ENCODE assay signal across 11 cellular contexts in genomic region chr9:130421802-130422276, GRCh38. TPM values are rescaled to one million over a fixed set of nuclear protein-coding genes. Genes with fewer than 3 reads are reported as not detected.
DNase-seq lines count a peak whose midpoint lies in the region; ATAC-seq and TF ChIP-seq lines count a peak whose summit lies in the region.
"Had no signal": no experiment of that assay in that cellular context is flagged by ENCODE, and none has a peak within 500 bp of the region (broad histone marks: within the 10 kb centered on the region; RNA-seq: fewer than 3 reads in every experiment).

No MANE protein-coding gene starts in this region.

- H2AFZ ChIP-seq in SK-N-SH (ENCODE audit: low read depth) (no peak overlapping the region), MM.1S (ENCODE audit: low read length) (no peak overlapping the region)

- H3K9me3 Mint-ChIP-seq in activated T-helper 17 cell treated with anti-CD3 and anti-CD28 coated beads, Interleukin-2, amount 50 U/mL, for 72 hours = no peaks in the 10 kb centered on the region
- H3K9me3 Mint-ChIP-seq: activated T-helper 1 cell treated with anti-CD3 and anti-CD28 coated beads, Interleukin-12 subunit alpha, Interleukin-12 subunit beta, Interleukin-2, Interleukin-4 antibody, amounts not matched to agents 30 ng/mL and 10 ng/mL and 1 ng/mL, durations not matched to agents 14 hours and 24 hours and 36 hours; T-cell had no signal

- DNase-seq in NCI-H1092 (lab: John Stamatoyannopoulos, UW) (peak; percentile 18), SK-N-SH (peak; percentile 95), iris pigment epithelial cell (ENCODE audit: low read depth) (peak; percentile 55), cardiac septum (ENCODE audit: low spot score) (no peak), MM.1S (no peak), UCSD-AML1 (lab: John Stamatoyannopoulos, UW; ENCODE audit: unreplicated experiment) (no peak)
- DNase-seq: Calu3, T-cell had no signal

- H3K4me3 ChIP-seq in BLaER1 treated with 17β-estradiol and CSF1 and Interleukin-3, amounts not matched to agents 10 nM and 100 nM = no peak overlapping the region
- H3K4me3 ChIP-seq in SK-N-SH (ENCODE audit: low read depth in 2 of 2, low read length in 1 of 2) = no peak overlapping the region; a peak in 1 of 4 replicates
- H3K4me3 ChIP-seq in MM.1S (ENCODE audit: low read length) = no peak overlapping the region

- no peaks in the 10 kb centered on the region for H3K36me3 ChIP-seq in BLaER1 treated with 17β-estradiol and CSF1 and Interleukin-3, amounts not matched to agents 10 nM and 100 nM
- H3K36me3 ChIP-seq in SK-N-SH (replicated peaks in 1 of 2; ENCODE audit: control insufficient read depth in 1 of 2, insufficient read depth in 2 of 2, low read length in 1 of 2) = no peaks in the 10 kb centered on the region
- H3K36me3 ChIP-seq in MM.1S (replicated peaks; ENCODE audit: insufficient read depth, low read length) = no peaks in the 10 kb centered on the region

- no peaks in the 10 kb centered on the region for H3K36me3 Mint-ChIP-seq in activated T-helper 17 cell treated with anti-CD3 and anti-CD28 coated beads, Interleukin-2, amount 50 U/mL, for 72 hours (ENCODE audit: low read depth)
- H3K36me3 Mint-ChIP-seq: T-cell had no signal

- H3K9me3 ChIP-seq in BLaER1 treated with 17β-estradiol and CSF1 and Interleukin-3, amounts not matched to agents 10 nM and 100 nM (replicated peaks in 1 of 11) = no peaks in the 10 kb centered on the region
- H3K9me3 ChIP-seq in SK-N-SH (no peaks in the 10 kb centered on the region), MM.1S (replicated peaks; ENCODE audit: insufficient read depth, low read length) (no peaks in the 10 kb centered on the region)

- no peaks in the 10 kb centered on the region for H3K4me1 Mint-ChIP-seq in activated T-helper 17 cell treated with anti-CD3 and anti-CD28 coated beads, Interleukin-2, amount 50 U/mL, for 72 hours
- H3K4me1 Mint-ChIP-seq: T-cell had no signal

- H3K9me2 ChIP-seq in SK-N-SH = no peaks in the 10 kb centered on the region
- H3K9me2 ChIP-seq in MM.1S (replicated peaks; ENCODE audit: insufficient read depth, low read length) = no peaks in the 10 kb centered on the region

- TF ChIP-seq EP300 in SK-N-SH (IDR thresholded peaks at IDR 0.05; ENCODE audit: borderline replicate concordance in 1 of 2, low read depth in 1 of 2, low read length in 1 of 2) = peak; percentile 57 to 97; a peak in 3 of 4 replicates

- TF ChIP-seq CTCF in SK-N-SH (IDR thresholded peaks at IDR 0.05) (no peak), MM.1S (IDR thresholded peaks at IDR 0.05; ENCODE audit: low read length) (no peak)

- H3K4me2 ChIP-seq in BLaER1 treated with 17β-estradiol and CSF1 and Interleukin-3, amounts not matched to agents 10 nM and 100 nM = peak overlapping the region; percentile 15 to 79 (median 72)
- peak overlapping the region; percentile 46; the same call in 1 of the 2 replicates for H3K4me2 ChIP-seq in SK-N-SH
- H3K4me2 ChIP-seq in MM.1S (ENCODE audit: low read depth, low read length) = no peak overlapping the region

- no peak overlapping the region for H3K4me3 Mint-ChIP-seq in activated T-helper 17 cell treated with anti-CD3 and anti-CD28 coated beads, Interleukin-2, amount 50 U/mL, for 72 hours
- H3K4me3 Mint-ChIP-seq: activated T-helper 1 cell treated with anti-CD3 and anti-CD28 coated beads, Interleukin-12 subunit alpha, Interleukin-12 subunit beta, Interleukin-2, Interleukin-4 antibody, amounts not matched to agents 30 ng/mL and 10 ng/mL and 1 ng/mL, durations not matched to agents 14 hours and 24 hours and 36 hours; T-cell had no signal

- H3K79me2 ChIP-seq in SK-N-SH (ENCODE audit: insufficient read depth) (no peaks in the 10 kb centered on the region), MM.1S (ENCODE audit: low read length) (no peaks in the 10 kb centered on the region)

- H4K20me1 ChIP-seq in BLaER1 treated with 17β-estradiol and CSF1 and Interleukin-3, amounts not matched to agents 10 nM and 100 nM = no peaks in the 10 kb centered on the region
- H4K20me1 ChIP-seq in SK-N-SH (ENCODE audit: insufficient read depth) (no peaks in the 10 kb centered on the region), MM.1S (ENCODE audit: insufficient read depth, low read length) (no peaks in the 10 kb centered on the region)

- no peak overlapping the region for H3K27ac Mint-ChIP-seq in activated T-helper 17 cell treated with anti-CD3 and anti-CD28 coated beads, Interleukin-2, amount 50 U/mL, for 72 hours
- H3K27ac Mint-ChIP-seq: activated T-helper 1 cell treated with anti-CD3 and anti-CD28 coated beads, Interleukin-12 subunit alpha, Interleukin-12 subunit beta, Interleukin-2, Interleukin-4 antibody, amounts not matched to agents 30 ng/mL and 10 ng/mL and 1 ng/mL, durations not matched to agents 14 hours and 24 hours and 36 hours; T-cell had no signal

- H3K27me3 Mint-ChIP-seq in activated T-helper 17 cell treated with anti-CD3 and anti-CD28 coated beads, Interleukin-2, amount 50 U/mL, for 72 hours = peaks cover 9% of the 10 kb centered on the region

- H3K27me3 ChIP-seq in BLaER1 treated with 17β-estradiol and CSF1 and Interleukin-3, amounts not matched to agents 10 nM and 100 nM = no peaks in the 10 kb centered on the region
- H3K27me3 ChIP-seq in SK-N-SH (ENCODE audit: insufficient read depth) (no peaks in the 10 kb centered on the region; the same call in 1 of the 2 replicates), MM.1S (replicated peaks; ENCODE audit: insufficient read depth, low read length) (peaks cover 95% of the 10 kb centered on the region)

- peaks cover 6% of the 10 kb centered on the region for H3F3A ChIP-seq in SK-N-SH (replicated peaks; ENCODE audit: insufficient read depth)
- H3F3A ChIP-seq in MM.1S (ENCODE audit: insufficient read depth, low read length) = no peaks in the 10 kb centered on the region

- peak overlapping the region in 8 of 11 experiments; percentile 14 to 66 (median 41); a peak in 10 of 22 replicates for H3K27ac ChIP-seq in BLaER1 treated with 17β-estradiol and CSF1 and Interleukin-3, amounts not matched to agents 10 nM and 100 nM
- H3K27ac ChIP-seq in SK-N-SH (ENCODE audit: low read depth in 2 of 2, low read length in 1 of 2) (peak overlapping the region in 1 of 2 experiments; percentile 98; a peak in 2 of 4 replicates), MM.1S (ENCODE audit: low read length) (no peak overlapping the region)

- no peak for ATAC-seq in activated T-helper 17 cell treated with anti-CD3 and anti-CD28 coated beads, Interleukin-2, amount 50 U/mL, for 72 hours (replicated peaks)
- ATAC-seq: T-cell had no signal

- CTCF ChIA-PET in SK-N-SH (lab: Yijun Ruan, JAX) = interaction anchor here (1.0 to 2.2 kb wide), 11 partner anchors 12 to 285 kb away, joined by 3 to 8 read pairs (median 3); no protein-coding TSS in a partner anchor

- peak overlapping the region in 3 of 11 experiments; percentile 23 to 41 (median 32); a peak in 4 of 22 replicates for H3K9ac ChIP-seq in BLaER1 treated with 17β-estradiol and CSF1 and Interleukin-3, amounts not matched to agents 10 nM and 100 nM
- H3K9ac ChIP-seq in SK-N-SH (no peak overlapping the region), MM.1S (ENCODE audit: low read length) (no peak overlapping the region)

- WGBS in SK-N-SH (ENCODE audit: low lambda C conversion rate) = 17% methylated on average over 5 of the region's 13 CpGs

- H3K4me1 ChIP-seq in BLaER1 treated with 17β-estradiol and CSF1 and Interleukin-3, amounts not matched to agents 10 nM and 100 nM = peaks cover 24 to 66% (median 51%) of the 10 kb centered on the region in 10 experiments
- peaks cover 21 to 55% of the 10 kb centered on the region in 2 experiments for H3K4me1 ChIP-seq in SK-N-SH (ENCODE audit: control insufficient read depth in 1 of 2, insufficient read depth in 2 of 2, low read depth in 1 of 2, low read length in 1 of 2)
- no peaks in the 10 kb centered on the region for H3K4me1 ChIP-seq in MM.1S (ENCODE audit: low read length)

- intact Hi-C loops in cardiac septum (cut with DNase I) = no loop called here

- POLR2A ChIA-PET in SK-N-SH (lab: Yijun Ruan, JAX) = interaction anchor here (1.2 to 1.5 kb wide), 2 partner anchors 31 to 186 kb away, joined by 3 read pairs; no protein-coding TSS in a partner anchor

- TF ChIP-seq RAD21 in SK-N-SH (IDR thresholded peaks at IDR 0.05; ENCODE audit: low read length) = no peak

TF ChIP-seq in SK-N-SH, 30 proteins besides CTCF, POLR2A, EP300 and RAD21 (continues in another document):
- TF ChIP-seq TEAD4 (IDR thresholded peaks at IDR 0.05; ENCODE audit: borderline replicate concordance, insufficient read depth) (peak; percentile 81), PBX3 (IDR thresholded peaks at IDR 0.05) (peak; percentile 88), GATA2 (CRISPR knock-in tag; IDR thresholded peaks at IDR 0.05) (peak; percentile 86), TAF1 (IDR thresholded peaks at IDR 0.05; ENCODE audit: borderline replicate concordance, low read depth, low read length) (no peak), RXRA (IDR thresholded peaks at IDR 0.05; ENCODE audit: borderline replicate concordance, low read depth) (peak; percentile 18; the same call in 1 of the 2 replicates), FOXJ3 (CRISPR knock-in tag; IDR thresholded peaks at IDR 0.05) (peak; percentile 98), FOSL2 (IDR thresholded peaks at IDR 0.05; ENCODE audit: borderline replicate concordance, low read depth) (peak; percentile 79; the same call in 1 of the 2 replicates), TCF12 (IDR thresholded peaks at IDR 0.05) (peak; percentile 100), SIN3A (IDR thresholded peaks at IDR 0.05; ENCODE audit: borderline replicate concordance, low read depth, low read length) (no peak; the same call in 1 of the 2 replicates), RCOR1 (IDR thresholded peaks at IDR 0.05; ENCODE audit: low read length) (peak; percentile 100)

RNA-seq across cellular contexts. Expression of gene ASS1, which starts 22.9 kb away (rescaled TPM):
- polyA plus RNA-seq in SK-N-SH (2012; rRNA removed) = 0.49 and 0.59 TPM in 2 replicates
- polyA plus RNA-seq in SK-N-SH (2012; cell fraction: cytosol; rRNA removed) = 0.34 and 0.84 TPM in 2 replicates
- polyA plus RNA-seq in SK-N-SH (2012; cell fraction: nucleus; rRNA removed) = 0.29 TPM in 2 replicates
- 53.7 TPM for total RNA-seq in cardiac septum
- total RNA-seq in activated T-helper 17 cell treated with anti-CD3 and anti-CD28 coated beads, Interleukin-2, amount 50 U/mL, for 72 hours = 1 to 10 TPM in 1 of 2 donors, under 1 TPM in 1; 0.69 to 1.4 TPM

Comparison
In these comparisons a context has a peak if more than half of its experiments do, and no peak if none do; other contexts are left out.
1. DNase-seq: peak in NCI-H1092 (single experiment), SK-N-SH (single experiment) and iris pigment epithelial cell (single experiment); none in cardiac septum (single experiment), MM.1S (single experiment) and UCSD-AML1 (single experiment).
2. RNA of gene ASS1, which starts 22.9 kb away (total RNA-seq): 53.7 TPM in cardiac septum (single experiment); 0.69 to 1.4 TPM in activated T-helper 17 cell treated with anti-CD3 and anti-CD28 coated beads, Interleukin-2, amount 50 U/mL, for 72 hours; every median in the first group is over 10 times any median in the second.